Comparison of ENCODE assay signal across 35 cellular contexts in genomic region chr15:98740963-98741362, GRCh38.
"Had no signal": no experiment of that assay in that cellular context is flagged by ENCODE, and none has a peak within 500 bp of the region (broad histone marks: within the 10 kb centered on the region; RNA-seq: fewer than 3 reads in every experiment).

No MANE protein-coding gene starts in this region.

- H3K9me3 Mint-ChIP-seq: activated B cell treated with CpG ODN at 0.5 μM for 24 hours; activated CD4-positive, alpha-beta memory T cell treated with anti-CD3 and anti-CD28 coated beads, Interleukin-2, amount 10 ng/mL, durations not matched to agents 7 days and 5 days; activated naive CD8-positive, alpha-beta T cell treated with anti-CD3 and anti-CD28 coated beads, Interleukin-2, amount 50 U/mL, for 24 hours; T-cell had no signal

- H3K27ac Mint-ChIP-seq: activated B cell treated with CpG ODN at 0.5 μM for 24 hours; activated CD4-positive, alpha-beta memory T cell treated with anti-CD3 and anti-CD28 coated beads, Interleukin-2, amount 10 ng/mL, durations not matched to agents 7 days and 5 days; activated CD8-positive, alpha-beta memory T cell treated with anti-CD3 and anti-CD28 coated beads, Interleukin-2, amount 10 ng/mL, durations not matched to agents 7 days and 5 days; activated naive CD4-positive, alpha-beta T cell treated with anti-CD3 and anti-CD28 coated beads, Interleukin-2, amount 10 ng/mL, durations not matched to agents 7 days and 5 days; activated naive CD8-positive, alpha-beta T cell; activated naive CD8-positive, alpha-beta T cell treated with anti-CD3 and anti-CD28 coated beads, Interleukin-2, amount 50 U/mL, for 24 hours; brain; T-cell; T-helper 17 cell had no signal

- H3K9me3 ChIP-seq: Peyer's patch had no signal

- H3K36me3 Mint-ChIP-seq: activated CD8-positive, alpha-beta memory T cell treated with anti-CD3 and anti-CD28 coated beads, Interleukin-2, amount 10 ng/mL, durations not matched to agents 7 days and 5 days; T-cell had no signal

- H3K27ac ChIP-seq: Peyer's patch, RWPE1, VCaP had no signal

- H3K4me3 ChIP-seq: Peyer's patch had no signal

- H3K27me3 Mint-ChIP-seq: activated CD4-positive, alpha-beta memory T cell treated with anti-CD3 and anti-CD28 coated beads, Interleukin-2, amount 10 ng/mL, durations not matched to agents 7 days and 5 days; activated CD8-positive, alpha-beta memory T cell treated with anti-CD3 and anti-CD28 coated beads, Interleukin-2, amount 10 ng/mL, durations not matched to agents 7 days and 5 days; activated naive CD8-positive, alpha-beta T cell; activated naive CD8-positive, alpha-beta T cell treated with anti-CD3 and anti-CD28 coated beads, Interleukin-2, amount 50 U/mL, for 24 hours; brain; T-cell had no signal

- H3K36me3 ChIP-seq: Peyer's patch had no signal

- H3K27me3 ChIP-seq: Peyer's patch had no signal

- H3K4me3 Mint-ChIP-seq: activated B cell treated with CpG ODN at 0.5 μM for 24 hours; activated CD4-positive, alpha-beta memory T cell treated with anti-CD3 and anti-CD28 coated beads, Interleukin-2, amount 10 ng/mL, durations not matched to agents 7 days and 5 days; activated CD8-positive, alpha-beta memory T cell treated with anti-CD3 and anti-CD28 coated beads, Interleukin-2, amount 10 ng/mL, durations not matched to agents 7 days and 5 days; activated naive CD4-positive, alpha-beta T cell treated with anti-CD3 and anti-CD28 coated beads, Interleukin-2, amount 10 ng/mL, durations not matched to agents 7 days and 5 days; activated naive CD8-positive, alpha-beta T cell; activated naive CD8-positive, alpha-beta T cell treated with anti-CD3 and anti-CD28 coated beads, Interleukin-2, amount 50 U/mL, for 24 hours; brain; T-cell; T-helper 17 cell had no signal

- FAIRE-seq: bronchial epithelial cell had no signal

- ATAC-seq: activated CD8-positive, alpha-beta memory T cell treated with anti-CD3 and anti-CD28 coated beads, Interleukin-2, amount 10 ng/mL, durations not matched to agents 7 days and 5 days; activated naive CD8-positive, alpha-beta T cell treated with anti-CD3 and anti-CD28 coated beads, Interleukin-2, amount 50 U/mL, for 24 hours; PC-3; Right ventricle myocardium inferior; SK-N-SH treated with all-trans-retinoic acid at 6 μM for 48 hours; T-cell; T-helper 17 cell had no signal

- DNase-seq: activated B cell treated with CpG ODN at 0.5 μM for 24 hours; activated CD4-positive, alpha-beta memory T cell treated with anti-CD3 and anti-CD28 coated beads, Interleukin-2, amount 10 ng/mL, durations not matched to agents 7 days and 5 days; activated CD4-positive, alpha-beta T cell treated with anti-CD3 and anti-CD28 coated beads for 48 hours; activated CD4-positive, CD25-positive, alpha-beta regulatory T cell treated with anti-CD3 and anti-CD28 coated beads, Interleukin-2, amount 50 U/mL, for 72 hours; activated CD8-positive, alpha-beta memory T cell treated with anti-CD3 and anti-CD28 coated beads for 24 hours; activated CD8-positive, alpha-beta memory T cell treated with anti-CD3 and anti-CD28 coated beads, Interleukin-2, amount 10 ng/mL, durations not matched to agents 7 days and 5 days; activated CD8-positive, alpha-beta memory T cell treated with anti-CD3 and anti-CD28 coated beads, Interleukin-2, amount 50 U/mL, for 48 hours; activated effector memory CD4-positive, alpha-beta T cell treated with Interleukin-2 at 50 U/mL for 16 hours; activated naive CD4-positive, alpha-beta T cell treated with anti-CD3 and anti-CD28 coated beads, Interleukin-2, amount 10 ng/mL, durations not matched to agents 7 days and 5 days; activated naive CD8-positive, alpha-beta T cell treated with anti-CD3 and anti-CD28 coated beads, Interleukin-2, amount 50 U/mL, for 24 hours; activated T-cell treated with anti-CD3 and anti-CD28 coated beads, Interleukin-2, amount 50 U/mL, for 48 hours; anterior cingulate cortex; caudate nucleus; Karpas-422; NCI-H1105; NCI-H1417 treated with DMSO at 0.1 percent for 48 hours; NCI-H187 treated with DMSO at 0.1 percent for 48 hours; NCI-H2081; NCI-H2171 treated with DMSO at 0.1 percent for 48 hours; NCI-H226; NCI-H446 treated with DMSO at 0.1 percent for 48 hours; NCI-H524; NCI-H69; PC-3; Peyer's patch; SIG-M5; T-cell; T-helper 17 cell had no signal
